In the genomic region with DNA sequence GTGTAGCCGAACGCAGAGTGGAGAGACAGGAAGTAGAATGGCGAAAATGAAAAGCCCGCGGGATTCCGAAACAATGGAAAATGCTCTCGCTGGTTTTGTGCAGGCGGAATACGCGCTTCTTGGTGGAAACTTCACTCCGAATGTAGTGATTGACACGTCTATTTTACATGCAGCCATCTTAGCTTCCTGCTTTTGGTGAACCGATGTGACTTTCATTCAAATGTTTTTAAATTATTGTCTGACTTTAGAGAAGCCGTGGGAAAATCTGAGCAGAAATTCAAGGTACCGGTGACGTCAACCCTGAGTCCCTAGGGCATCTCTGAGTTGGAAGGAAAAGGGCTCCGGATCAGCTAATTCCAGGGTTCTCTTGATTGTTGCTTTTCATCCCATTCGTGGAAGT, we compare ENCODE assay signal across 1 cellular context.
TF ChIP-seq lines count a peak whose summit lies in the region.

No MANE protein-coding gene starts in this region.

TF ChIP-seq in H1, 55 proteins besides CTCF, POLR2A, EP300 and RAD21:
- TF ChIP-seq SRF (IDR thresholded peaks at IDR 0.05; ENCODE audit: low read depth, low read length) (no peak), SIRT6 (IDR thresholded peaks at IDR 0.05; ENCODE audit: low read length) (no peak), TEAD4 (IDR thresholded peaks at IDR 0.05; ENCODE audit: low read depth, low read length) (no peak), HDAC2 (IDR thresholded peaks at IDR 0.05; ENCODE audit: borderline replicate concordance in 1 of 2, low read depth in 2 of 2, low read length in 2 of 2) (no peak), FOSL1 (IDR thresholded peaks at IDR 0.05; ENCODE audit: insufficient read depth, low read depth, low read length) (no peak), NANOG (IDR thresholded peaks at IDR 0.05; ENCODE audit: insufficient read depth, low read depth, low read length, poor library complexity, severe bottlenecking) (no peak), KDM5A (IDR thresholded peaks at IDR 0.05; ENCODE audit: low read length) (no peak), GABPA (IDR thresholded peaks at IDR 0.05; ENCODE audit: borderline replicate concordance, insufficient read depth, low read length) (no peak), MAFK (IDR thresholded peaks at IDR 0.05; ENCODE audit: low read depth, low read length) (no peak), KDM1A (IDR thresholded peaks at IDR 0.05; ENCODE audit: borderline replicate concordance, low read length) (no peak), HDAC6 (IDR thresholded peaks at IDR 0.05; ENCODE audit: low read depth, low read length) (no peak), EGR1 (IDR thresholded peaks at IDR 0.05; ENCODE audit: borderline replicate concordance, low read depth, low read length) (no peak), BRCA1 (IDR thresholded peaks at IDR 0.05; ENCODE audit: low read depth, low read length) (no peak), BACH1 (IDR thresholded peaks at IDR 0.05; ENCODE audit: low read length) (no peak), SP4 (IDR thresholded peaks at IDR 0.05; ENCODE audit: low read length) (no peak), POU5F1 (IDR thresholded peaks at IDR 0.05; ENCODE audit: low read depth, low read length) (no peak), KDM4A (IDR thresholded peaks at IDR 0.05; ENCODE audit: low read depth, low read length, severe bottlenecking) (no peak), JUN (IDR thresholded peaks at IDR 0.05; ENCODE audit: low read depth, low read length) (0 out of 2 replicates have a peak, but pooled peaks have one; percentile 2), CREB1 (IDR thresholded peaks at IDR 0.05) (0 out of 2 replicates have a peak, but pooled peaks have one; percentile 5), RXRA (IDR thresholded peaks at IDR 0.05; ENCODE audit: insufficient read depth, low read depth, low read length) (no peak), CHD2 (IDR thresholded peaks at IDR 0.05; ENCODE audit: low read length) (no peak), POLR2AphosphoS5 (IDR thresholded peaks at IDR 0.05; ENCODE audit: low read depth, low read length) (peak; percentile 28; the same call in 1 of the 2 replicates), BCL11A (IDR thresholded peaks at IDR 0.05; ENCODE audit: low read depth in 2 of 2, low read length in 2 of 2) (no peak), PHF8 (conservative IDR thresholded peaks at IDR 0.05; ENCODE audit: low read depth, low read length) (0 out of 2 replicates have a peak, but pooled peaks have one; percentile 50), ASH2L (IDR thresholded peaks at IDR 0.05; ENCODE audit: low read length) (peak; percentile 98), SAP30 (IDR thresholded peaks at IDR 0.05; ENCODE audit: insufficient read depth, insufficient replicate concordance, low read length) (no peak), CHD1 (IDR thresholded peaks at IDR 0.05; ENCODE audit: low read depth, low read length) (no peak), TAF7 (optimal IDR thresholded peaks at IDR 0.05; ENCODE audit: borderline replicate concordance, low read depth, low read length) (no peak), CBX8 (IDR thresholded peaks at IDR 0.05; ENCODE audit: borderline replicate concordance, low read depth, low read length) (no peak), JUND (IDR thresholded peaks at IDR 0.05; ENCODE audit: low read length) (peak; percentile 52; the same call in 1 of the 2 replicates), ZNF274 (IDR thresholded peaks at IDR 0.05; ENCODE audit: borderline replicate concordance, extremely low read depth, low read length) (no peak), SP1 (IDR thresholded peaks at IDR 0.05; ENCODE audit: low read depth, low read length) (no peak), YY1 (IDR thresholded peaks at IDR 0.05; ENCODE audit: low read depth, low read length) (peak; percentile 63), TCF12 (IDR thresholded peaks at IDR 0.05; ENCODE audit: low read depth, low read length) (no peak), GTF2F1 (IDR thresholded peaks at IDR 0.05; ENCODE audit: borderline replicate concordance, low read depth, low read length) (no peak), CBX5 (IDR thresholded peaks at IDR 0.05; ENCODE audit: low read depth, low read length) (no peak), TAF1 (IDR thresholded peaks at IDR 0.05; ENCODE audit: low read depth, low read length) (peak; percentile 60; the same call in 1 of the 2 replicates), RBBP5 (IDR thresholded peaks at IDR 0.05; ENCODE audit: borderline replicate concordance, low read depth, low read length) (peak; percentile 97; the same call in 1 of the 2 replicates), CTBP2 (IDR thresholded peaks at IDR 0.05; ENCODE audit: borderline replicate concordance, insufficient read depth, insufficient read length, low read length) (no peak), RNF2 (IDR thresholded peaks at IDR 0.05; ENCODE audit: borderline replicate concordance, low read depth, low read length, missing control alignments, poor library complexity, severe bottlenecking) (no peak)
- TF ChIP-seq, protein P1, sequence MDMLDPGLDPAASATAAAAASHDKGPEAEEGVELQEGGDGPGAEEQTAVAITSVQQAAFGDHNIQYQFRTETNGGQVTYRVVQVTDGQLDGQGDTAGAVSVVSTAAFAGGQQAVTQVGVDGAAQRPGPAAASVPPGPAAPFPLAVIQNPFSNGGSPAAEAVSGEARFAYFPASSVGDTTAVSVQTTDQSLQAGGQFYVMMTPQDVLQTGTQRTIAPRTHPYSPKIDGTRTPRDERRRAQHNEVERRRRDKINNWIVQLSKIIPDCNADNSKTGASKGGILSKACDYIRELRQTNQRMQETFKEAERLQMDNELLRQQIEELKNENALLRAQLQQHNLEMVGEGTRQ (IDR thresholded peaks at IDR 0.05; ENCODE audit: low read length) = no peak
- TF ChIP-seq, protein P2, sequence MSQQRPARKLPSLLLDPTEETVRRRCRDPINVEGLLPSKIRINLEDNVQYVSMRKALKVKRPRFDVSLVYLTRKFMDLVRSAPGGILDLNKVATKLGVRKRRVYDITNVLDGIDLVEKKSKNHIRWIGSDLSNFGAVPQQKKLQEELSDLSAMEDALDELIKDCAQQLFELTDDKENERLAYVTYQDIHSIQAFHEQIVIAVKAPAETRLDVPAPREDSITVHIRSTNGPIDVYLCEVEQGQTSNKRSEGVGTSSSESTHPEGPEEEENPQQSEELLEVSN (IDR thresholded peaks at IDR 0.05) = no peak
- TF ChIP-seq, protein P3, sequence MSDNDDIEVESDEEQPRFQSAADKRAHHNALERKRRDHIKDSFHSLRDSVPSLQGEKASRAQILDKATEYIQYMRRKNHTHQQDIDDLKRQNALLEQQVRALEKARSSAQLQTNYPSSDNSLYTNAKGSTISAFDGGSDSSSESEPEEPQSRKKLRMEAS (IDR thresholded peaks at IDR 0.05) = no peak
- TF ChIP-seq, protein P4, sequence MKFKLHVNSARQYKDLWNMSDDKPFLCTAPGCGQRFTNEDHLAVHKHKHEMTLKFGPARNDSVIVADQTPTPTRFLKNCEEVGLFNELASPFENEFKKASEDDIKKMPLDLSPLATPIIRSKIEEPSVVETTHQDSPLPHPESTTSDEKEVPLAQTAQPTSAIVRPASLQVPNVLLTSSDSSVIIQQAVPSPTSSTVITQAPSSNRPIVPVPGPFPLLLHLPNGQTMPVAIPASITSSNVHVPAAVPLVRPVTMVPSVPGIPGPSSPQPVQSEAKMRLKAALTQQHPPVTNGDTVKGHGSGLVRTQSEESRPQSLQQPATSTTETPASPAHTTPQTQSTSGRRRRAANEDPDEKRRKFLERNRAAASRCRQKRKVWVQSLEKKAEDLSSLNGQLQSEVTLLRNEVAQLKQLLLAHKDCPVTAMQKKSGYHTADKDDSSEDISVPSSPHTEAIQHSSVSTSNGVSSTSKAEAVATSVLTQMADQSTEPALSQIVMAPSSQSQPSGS (IDR thresholded peaks at IDR 0.05; ENCODE audit: low read length) = no peak
- TF ChIP-seq, protein P5, sequence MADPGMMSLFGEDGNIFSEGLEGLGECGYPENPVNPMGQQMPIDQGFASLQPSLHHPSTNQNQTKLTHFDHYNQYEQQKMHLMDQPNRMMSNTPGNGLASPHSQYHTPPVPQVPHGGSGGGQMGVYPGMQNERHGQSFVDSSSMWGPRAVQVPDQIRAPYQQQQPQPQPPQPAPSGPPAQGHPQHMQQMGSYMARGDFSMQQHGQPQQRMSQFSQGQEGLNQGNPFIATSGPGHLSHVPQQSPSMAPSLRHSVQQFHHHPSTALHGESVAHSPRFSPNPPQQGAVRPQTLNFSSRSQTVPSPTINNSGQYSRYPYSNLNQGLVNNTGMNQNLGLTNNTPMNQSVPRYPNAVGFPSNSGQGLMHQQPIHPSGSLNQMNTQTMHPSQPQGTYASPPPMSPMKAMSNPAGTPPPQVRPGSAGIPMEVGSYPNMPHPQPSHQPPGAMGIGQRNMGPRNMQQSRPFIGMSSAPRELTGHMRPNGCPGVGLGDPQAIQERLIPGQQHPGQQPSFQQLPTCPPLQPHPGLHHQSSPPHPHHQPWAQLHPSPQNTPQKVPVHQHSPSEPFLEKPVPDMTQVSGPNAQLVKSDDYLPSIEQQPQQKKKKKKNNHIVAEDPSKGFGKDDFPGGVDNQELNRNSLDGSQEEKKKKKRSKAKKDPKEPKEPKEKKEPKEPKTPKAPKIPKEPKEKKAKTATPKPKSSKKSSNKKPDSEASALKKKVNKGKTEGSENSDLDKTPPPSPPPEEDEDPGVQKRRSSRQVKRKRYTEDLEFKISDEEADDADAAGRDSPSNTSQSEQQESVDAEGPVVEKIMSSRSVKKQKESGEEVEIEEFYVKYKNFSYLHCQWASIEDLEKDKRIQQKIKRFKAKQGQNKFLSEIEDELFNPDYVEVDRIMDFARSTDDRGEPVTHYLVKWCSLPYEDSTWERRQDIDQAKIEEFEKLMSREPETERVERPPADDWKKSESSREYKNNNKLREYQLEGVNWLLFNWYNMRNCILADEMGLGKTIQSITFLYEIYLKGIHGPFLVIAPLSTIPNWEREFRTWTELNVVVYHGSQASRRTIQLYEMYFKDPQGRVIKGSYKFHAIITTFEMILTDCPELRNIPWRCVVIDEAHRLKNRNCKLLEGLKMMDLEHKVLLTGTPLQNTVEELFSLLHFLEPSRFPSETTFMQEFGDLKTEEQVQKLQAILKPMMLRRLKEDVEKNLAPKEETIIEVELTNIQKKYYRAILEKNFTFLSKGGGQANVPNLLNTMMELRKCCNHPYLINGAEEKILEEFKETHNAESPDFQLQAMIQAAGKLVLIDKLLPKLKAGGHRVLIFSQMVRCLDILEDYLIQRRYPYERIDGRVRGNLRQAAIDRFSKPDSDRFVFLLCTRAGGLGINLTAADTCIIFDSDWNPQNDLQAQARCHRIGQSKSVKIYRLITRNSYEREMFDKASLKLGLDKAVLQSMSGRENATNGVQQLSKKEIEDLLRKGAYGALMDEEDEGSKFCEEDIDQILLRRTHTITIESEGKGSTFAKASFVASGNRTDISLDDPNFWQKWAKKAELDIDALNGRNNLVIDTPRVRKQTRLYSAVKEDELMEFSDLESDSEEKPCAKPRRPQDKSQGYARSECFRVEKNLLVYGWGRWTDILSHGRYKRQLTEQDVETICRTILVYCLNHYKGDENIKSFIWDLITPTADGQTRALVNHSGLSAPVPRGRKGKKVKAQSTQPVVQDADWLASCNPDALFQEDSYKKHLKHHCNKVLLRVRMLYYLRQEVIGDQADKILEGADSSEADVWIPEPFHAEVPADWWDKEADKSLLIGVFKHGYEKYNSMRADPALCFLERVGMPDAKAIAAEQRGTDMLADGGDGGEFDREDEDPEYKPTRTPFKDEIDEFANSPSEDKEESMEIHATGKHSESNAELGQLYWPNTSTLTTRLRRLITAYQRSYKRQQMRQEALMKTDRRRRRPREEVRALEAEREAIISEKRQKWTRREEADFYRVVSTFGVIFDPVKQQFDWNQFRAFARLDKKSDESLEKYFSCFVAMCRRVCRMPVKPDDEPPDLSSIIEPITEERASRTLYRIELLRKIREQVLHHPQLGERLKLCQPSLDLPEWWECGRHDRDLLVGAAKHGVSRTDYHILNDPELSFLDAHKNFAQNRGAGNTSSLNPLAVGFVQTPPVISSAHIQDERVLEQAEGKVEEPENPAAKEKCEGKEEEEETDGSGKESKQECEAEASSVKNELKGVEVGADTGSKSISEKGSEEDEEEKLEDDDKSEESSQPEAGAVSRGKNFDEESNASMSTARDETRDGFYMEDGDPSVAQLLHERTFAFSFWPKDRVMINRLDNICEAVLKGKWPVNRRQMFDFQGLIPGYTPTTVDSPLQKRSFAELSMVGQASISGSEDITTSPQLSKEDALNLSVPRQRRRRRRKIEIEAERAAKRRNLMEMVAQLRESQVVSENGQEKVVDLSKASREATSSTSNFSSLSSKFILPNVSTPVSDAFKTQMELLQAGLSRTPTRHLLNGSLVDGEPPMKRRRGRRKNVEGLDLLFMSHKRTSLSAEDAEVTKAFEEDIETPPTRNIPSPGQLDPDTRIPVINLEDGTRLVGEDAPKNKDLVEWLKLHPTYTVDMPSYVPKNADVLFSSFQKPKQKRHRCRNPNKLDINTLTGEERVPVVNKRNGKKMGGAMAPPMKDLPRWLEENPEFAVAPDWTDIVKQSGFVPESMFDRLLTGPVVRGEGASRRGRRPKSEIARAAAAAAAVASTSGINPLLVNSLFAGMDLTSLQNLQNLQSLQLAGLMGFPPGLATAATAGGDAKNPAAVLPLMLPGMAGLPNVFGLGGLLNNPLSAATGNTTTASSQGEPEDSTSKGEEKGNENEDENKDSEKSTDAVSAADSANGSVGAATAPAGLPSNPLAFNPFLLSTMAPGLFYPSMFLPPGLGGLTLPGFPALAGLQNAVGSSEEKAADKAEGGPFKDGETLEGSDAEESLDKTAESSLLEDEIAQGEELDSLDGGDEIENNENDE (IDR thresholded peaks at IDR 0.05; ENCODE audit: insufficient replicate concordance, low read length) = no peak
- TF ChIP-seq, protein P6, sequence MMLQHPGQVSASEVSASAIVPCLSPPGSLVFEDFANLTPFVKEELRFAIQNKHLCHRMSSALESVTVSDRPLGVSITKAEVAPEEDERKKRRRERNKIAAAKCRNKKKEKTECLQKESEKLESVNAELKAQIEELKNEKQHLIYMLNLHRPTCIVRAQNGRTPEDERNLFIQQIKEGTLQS (IDR thresholded peaks at IDR 0.05; ENCODE audit: insufficient read depth, low read depth, low read length) = no peak
